1 cellular context compared by ENCODE assay signal in genomic region chr14:94545131-94545841, GRCh38.
A peak's percentile ranks its signal among the peaks of the same experiment; 100 is the strongest.
TF ChIP-seq lines count a peak whose summit lies in the region.

No MANE protein-coding gene starts in this region.

TF ChIP-seq in HEK293, 187 proteins besides CTCF, POLR2A, EP300 and RAD21 (continued from another document):
- TF ChIP-seq, protein P1, sequence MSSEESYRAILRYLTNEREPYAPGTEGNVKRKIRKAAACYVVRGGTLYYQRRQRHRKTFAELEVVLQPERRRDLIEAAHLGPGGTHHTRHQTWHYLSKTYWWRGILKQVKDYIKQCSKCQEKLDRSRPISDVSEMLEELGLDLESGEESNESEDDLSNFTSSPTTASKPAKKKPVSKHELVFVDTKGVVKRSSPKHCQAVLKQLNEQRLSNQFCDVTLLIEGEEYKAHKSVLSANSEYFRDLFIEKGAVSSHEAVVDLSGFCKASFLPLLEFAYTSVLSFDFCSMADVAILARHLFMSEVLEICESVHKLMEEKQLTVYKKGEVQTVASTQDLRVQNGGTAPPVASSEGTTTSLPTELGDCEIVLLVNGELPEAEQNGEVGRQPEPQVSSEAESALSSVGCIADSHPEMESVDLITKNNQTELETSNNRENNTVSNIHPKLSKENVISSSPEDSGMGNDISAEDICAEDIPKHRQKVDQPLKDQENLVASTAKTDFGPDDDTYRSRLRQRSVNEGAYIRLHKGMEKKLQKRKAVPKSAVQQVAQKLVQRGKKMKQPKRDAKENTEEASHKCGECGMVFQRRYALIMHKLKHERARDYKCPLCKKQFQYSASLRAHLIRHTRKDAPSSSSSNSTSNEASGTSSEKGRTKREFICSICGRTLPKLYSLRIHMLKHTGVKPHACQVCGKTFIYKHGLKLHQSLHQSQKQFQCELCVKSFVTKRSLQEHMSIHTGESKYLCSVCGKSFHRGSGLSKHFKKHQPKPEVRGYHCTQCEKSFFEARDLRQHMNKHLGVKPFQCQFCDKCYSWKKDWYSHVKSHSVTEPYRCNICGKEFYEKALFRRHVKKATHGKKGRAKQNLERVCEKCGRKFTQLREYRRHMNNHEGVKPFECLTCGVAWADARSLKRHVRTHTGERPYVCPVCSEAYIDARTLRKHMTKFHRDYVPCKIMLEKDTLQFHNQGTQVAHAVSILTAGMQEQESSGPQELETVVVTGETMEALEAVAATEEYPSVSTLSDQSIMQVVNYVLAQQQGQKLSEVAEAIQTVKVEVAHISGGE (tag by site-specific recombination; conservative IDR thresholded peaks at IDR 0.05; ENCODE audit: low read depth): no peak
- 0 out of 2 replicates have a peak, but pooled peaks have one; percentile 10 for TF ChIP-seq EGR2 (tag by site-specific recombination; IDR thresholded peaks at IDR 0.05; ENCODE audit: low read depth)
